ENCODE assay signal across 3 cellular contexts in genomic region chr5:161201558-161201957, GRCh38.
"Had no signal": no experiment of that assay in that cellular context is flagged by ENCODE, and none has a peak within 500 bp of the region (broad histone marks: within the 10 kb centered on the region; RNA-seq: fewer than 3 reads in every experiment).

No MANE protein-coding gene starts in this region.

- DNase-seq: GDM1, GF-D8 had no signal

- ATAC-seq: GM12878 had no signal

- H3K4me3 ChIP-seq: GM12878 had no signal
